Comparison of ENCODE assay signal across 8 cellular contexts in the genomic region with DNA sequence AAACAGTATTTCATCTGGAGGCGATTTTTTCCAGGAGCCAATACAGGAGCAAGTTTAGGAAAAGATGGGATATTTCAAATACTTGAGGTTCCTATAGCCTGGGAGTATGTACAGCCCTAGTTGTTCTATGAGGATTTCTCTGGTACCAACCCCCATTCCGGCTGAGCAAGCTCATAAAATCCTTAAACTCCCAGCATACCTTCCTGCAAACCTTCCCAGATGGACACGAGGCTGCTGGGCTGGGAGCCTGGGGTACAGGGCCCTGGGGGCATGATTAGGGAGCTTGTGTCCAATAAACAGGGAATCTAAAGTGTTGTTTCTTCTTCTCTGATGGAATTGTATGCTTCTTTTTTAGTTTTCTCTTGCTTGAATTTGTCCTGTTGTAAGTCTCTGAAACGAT. TPM values are rescaled to one million over a fixed set of nuclear protein-coding genes. Genes with fewer than 3 reads are reported as not detected.
A peak's percentile ranks its signal among the peaks of the same experiment; 100 is the strongest.
DNase-seq lines count a peak whose midpoint lies in the region; ATAC-seq, FAIRE-seq and TF ChIP-seq lines count a peak whose summit lies in the region.

No MANE protein-coding gene starts in this region.

- no peaks in the 10 kb centered on the region for H3K9me2 ChIP-seq in DOHH2 (replicated peaks; ENCODE audit: control insufficient read depth, low read length)

- H3K4me2 ChIP-seq in DOHH2 (ENCODE audit: low read length) = peak overlapping the region; percentile 90

- peaks cover 22% of the 10 kb centered on the region for H3K4me1 ChIP-seq in DOHH2 (ENCODE audit: control insufficient read depth, low read length)
- H3K4me1 ChIP-seq in NT2/D1 (ENCODE audit: insufficient read depth, insufficient read length) = peaks cover 6% of the 10 kb centered on the region
- H3K4me1 ChIP-seq in endocrine pancreas (ENCODE audit: control insufficient read depth, insufficient read depth, low read length) = no peaks in the 10 kb centered on the region
- H3K4me1 ChIP-seq in pancreas = peaks cover 4 to 8% (median 4%) of the 10 kb centered on the region in 3 donors

- H3K4me3 ChIP-seq in DOHH2 (ENCODE audit: low read length) (peak overlapping the region; percentile 93), NT2/D1 (ENCODE audit: insufficient read length, low read depth) (peak overlapping the region; percentile 89), endocrine pancreas (ENCODE audit: control insufficient read depth, insufficient read depth, low read length) (peak overlapping the region; percentile 92), pancreas (peak overlapping the region in 3 of 4 donors; percentile 58 to 88 (median 78))

- TF ChIP-seq CTCF in DOHH2 (IDR thresholded peaks at IDR 0.05; ENCODE audit: low read depth, low read length, poor library complexity, severe bottlenecking) = no peak
- no peak for TF ChIP-seq CTCF in pancreas (IDR thresholded peaks at IDR 0.05)

- peaks cover 63% of the 10 kb centered on the region for H3K36me3 ChIP-seq in DOHH2 (ENCODE audit: control insufficient read depth, low read length)
- peaks cover 56% of the 10 kb centered on the region for H3K36me3 ChIP-seq in NT2/D1 (ENCODE audit: insufficient read depth, insufficient read length, low read length)
- H3K36me3 ChIP-seq in endocrine pancreas (ENCODE audit: control insufficient read depth, insufficient read depth, low read length) = peaks cover 19% of the 10 kb centered on the region
- peaks cover 15 to 30% (median 30%) of the 10 kb centered on the region in 3 donors for H3K36me3 ChIP-seq in pancreas

- ATAC-seq in pancreas (no peak), HG03025 (IDR thresholded peaks at IDR 0.05; ENCODE audit: low FRiP score, unreplicated experiment) (no peak)

- intact Hi-C loops in pancreas (cut with DNase I) = no loop called here

- peak overlapping the region; percentile 78; the same call in 1 of the 2 replicates for H3K27ac ChIP-seq in DOHH2 (ENCODE audit: low read depth, low read length)
- peak overlapping the region in 2 of 4 donors; percentile 91 to 92 for H3K27ac ChIP-seq in pancreas

- H3K9me3 ChIP-seq in DOHH2 (ENCODE audit: control insufficient read depth, insufficient read depth, low read length) (no peaks in the 10 kb centered on the region), NT2/D1 (ENCODE audit: insufficient read depth, low read length) (no peaks in the 10 kb centered on the region), endocrine pancreas (ENCODE audit: control insufficient read depth, low read length) (no peaks in the 10 kb centered on the region), pancreas (no peaks in the 10 kb centered on the region)

- DNase-seq in NT2/D1 (ENCODE audit: low read depth, low spot score) (no peak), pancreas (no peak), superior temporal gyrus (ENCODE audit: extremely low spot score) (no peak), NCI-H2227 treated with DMSO at 0.1 percent for 48 hours (lab: John Stamatoyannopoulos, UW) (no peak)
- DNase-seq in activated CD8-positive, alpha-beta memory T cell treated with anti-CD3 and anti-CD28 coated beads for 24 hours = no peak

- peak overlapping the region; percentile 96 for H3K9ac ChIP-seq in NT2/D1 (ENCODE audit: insufficient read length, low read depth)
- peak overlapping the region; percentile 58 for H3K9ac ChIP-seq in endocrine pancreas (ENCODE audit: control insufficient read depth, insufficient read depth, low read length)

- WGBS in pancreas, 2 donors = 15 to 18% methylated on average over 4 of the region's 4 CpGs

- H4K20me1 ChIP-seq in DOHH2 (ENCODE audit: control insufficient read depth, insufficient read depth, low read depth, low read length) = peaks cover 14% of the 10 kb centered on the region

- peaks cover 58% of the 10 kb centered on the region for H3K79me2 ChIP-seq in DOHH2 (ENCODE audit: control insufficient read depth, low read length)

- H3F3A ChIP-seq in DOHH2 (ENCODE audit: control insufficient read depth, insufficient read depth) = peaks cover 11% of the 10 kb centered on the region

- H3K27me3 ChIP-seq in DOHH2 (ENCODE audit: control insufficient read depth, low read length) = no peaks in the 10 kb centered on the region
- no peaks in the 10 kb centered on the region for H3K27me3 ChIP-seq in NT2/D1 (ENCODE audit: insufficient read depth, insufficient read length)
- no peaks in the 10 kb centered on the region for H3K27me3 ChIP-seq in endocrine pancreas (ENCODE audit: control insufficient read depth, insufficient read depth, low read length)
- H3K27me3 ChIP-seq in pancreas = no peaks in the 10 kb centered on the region

- FAIRE-seq in pancreas (lab: Jason Lieb, UNC) = no peak

RNA-seq across cellular contexts. Expression of a gene that starts 1.5 kb away (rescaled TPM):
- 10 to 100 TPM; 45.3 to 97.6 (median 73.5) TPM for total RNA-seq in pancreas
- polyA plus RNA-seq in pancreas = 100 to 1,000 TPM; 138 to 144 TPM

RNA-seq across cellular contexts. Expression of a gene that starts 7.0 kb away (rescaled TPM):
- total RNA-seq in pancreas = 10 to 100 TPM in 2 of 6 donors, 1 to 10 TPM in 4; 1.1 to 18.6 (median 5.3) TPM
- 10 to 100 TPM; 16.2 to 16.4 TPM for polyA plus RNA-seq in pancreas

RNA-seq across cellular contexts. Expression of a gene that starts 29.2 kb away (rescaled TPM):
- under 1 TPM in 1 of 6 donors, not detected in 5; 0.28 TPM for total RNA-seq in pancreas
- polyA plus RNA-seq in pancreas = not detected

RNA-seq across cellular contexts. Expression of a gene that starts 30.5 kb away (rescaled TPM):
- total RNA-seq in pancreas = 100 to 1,000 TPM in 4 of 6 donors, 10 to 100 TPM in 2; 93.3 to 160 (median 113) TPM
- polyA plus RNA-seq in pancreas = 100 to 1,000 TPM; 283 to 292 TPM

RNA-seq across cellular contexts. Expression of a gene that starts 33.7 kb away (rescaled TPM):
- total RNA-seq in pancreas = 1 to 10 TPM in 3 of 6 donors, under 1 TPM in 3; 0.62 to 2.6 (median 0.98) TPM
- polyA plus RNA-seq in pancreas = 1 to 10 TPM; 3.4 to 5.0 TPM
